ENCODE assay signal across 19 cellular contexts in the genomic region with DNA sequence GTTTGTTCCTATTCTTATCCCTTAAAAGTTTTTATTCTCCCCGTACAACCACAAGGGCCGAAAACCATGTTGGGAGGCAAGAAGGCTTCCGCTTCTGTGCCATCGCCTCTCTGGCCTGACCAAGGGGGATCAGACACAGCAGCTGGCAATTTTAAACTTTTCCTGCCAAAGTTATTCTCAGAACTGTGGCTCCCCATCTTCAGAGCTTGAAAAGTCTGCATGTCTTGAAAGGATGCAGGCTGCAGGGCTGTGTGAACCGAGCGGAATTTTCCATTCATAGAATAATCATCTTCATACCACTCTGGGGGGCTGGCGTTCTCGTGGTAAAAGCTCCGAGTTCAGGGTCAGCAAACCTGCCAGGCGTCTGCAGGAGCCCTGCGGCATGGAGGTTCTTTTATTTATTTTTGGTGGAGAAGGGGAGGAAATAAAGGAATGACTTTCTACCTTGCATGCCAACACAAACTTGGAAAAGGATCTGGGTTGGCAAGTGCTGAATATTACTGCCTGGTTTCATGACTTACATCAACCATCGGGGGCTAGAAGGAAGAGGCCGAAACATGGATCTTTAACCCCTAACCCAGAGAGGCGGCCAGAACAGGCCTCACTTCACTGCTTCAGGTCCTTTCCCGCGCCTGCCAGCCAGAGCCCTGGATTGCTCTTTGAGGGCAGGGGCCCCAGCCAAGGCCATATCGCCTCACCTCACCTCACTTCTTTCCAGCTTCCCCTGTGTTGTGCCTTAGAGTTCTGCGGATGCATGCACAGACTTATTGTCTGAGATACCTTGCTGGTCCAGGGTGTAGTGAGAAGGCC. TPM values are rescaled to one million over a fixed set of nuclear protein-coding genes. Genes with fewer than 3 reads are reported as not detected.
DNase-seq lines count a peak whose midpoint lies in the region; ATAC-seq, FAIRE-seq and TF ChIP-seq lines count a peak whose summit lies in the region.
"Had no signal": no experiment of that assay in that cellular context is flagged by ENCODE, and none has a peak within 500 bp of the region (broad histone marks: within the 10 kb centered on the region; RNA-seq: fewer than 3 reads in every experiment).

No MANE protein-coding gene starts in this region.

- H3K36me3 ChIP-seq in lung (ENCODE audit: control insufficient read depth in 2 of 2, insufficient read depth in 2 of 2, low read length in 2 of 2) (no peaks in the 10 kb centered on the region), thyroid gland (no peaks in the 10 kb centered on the region)
- H3K36me3 ChIP-seq: colonic mucosa, vagina had no signal

- no peak for FAIRE-seq in H54 (lab: Jason Lieb, UNC)
- FAIRE-seq: RCC 7860 had no signal

- H3K27ac Mint-ChIP-seq in stimulated activated naive B cell treated with anti-CD40 and anti-IgM and Interleukin-4, amounts not matched to agents 10 μg/mL and 1 μg/mL and 100 μg/mL, for 72 hours, result no peak overlapping the region
- H3K27ac Mint-ChIP-seq: activated naive CD8-positive, alpha-beta T cell; natural killer cell treated with Interleukin-12 subunit alpha and Interleukin-12 subunit beta and Interleukin-15 and Interleukin-18, amount 100 ng/mL, for 72 hours had no signal

- no peaks in the 10 kb centered on the region for H3K9me3 Mint-ChIP-seq in stimulated activated naive B cell treated with anti-CD40 and anti-IgM and Interleukin-4, amounts not matched to agents 10 μg/mL and 1 μg/mL and 100 μg/mL, for 72 hours
- H3K9me3 Mint-ChIP-seq: natural killer cell treated with Interleukin-12 subunit alpha and Interleukin-12 subunit beta and Interleukin-15 and Interleukin-18, amount 100 ng/mL, for 72 hours; T-helper 1 cell treated with Interleukin-12 subunit alpha and Interleukin-12 subunit beta and Interleukin-4 antibody, amounts not matched to agents 30 μg/mL and 1 μg/mL, for 36 hours had no signal

- H3K27me3 Mint-ChIP-seq in stimulated activated naive B cell treated with anti-CD40 and anti-IgM and Interleukin-4, amounts not matched to agents 10 μg/mL and 1 μg/mL and 100 μg/mL, for 72 hours, result peaks cover 34 to 60% of the 10 kb centered on the region in 2 donors
- H3K27me3 Mint-ChIP-seq: activated naive CD8-positive, alpha-beta T cell; natural killer cell treated with Interleukin-12 subunit alpha and Interleukin-12 subunit beta and Interleukin-15 and Interleukin-18, amount 100 ng/mL, for 72 hours had no signal

- peaks cover 0 to 3% of the 10 kb centered on the region in 2 donors for H3K36me3 Mint-ChIP-seq in stimulated activated naive B cell treated with anti-CD40 and anti-IgM and Interleukin-4, amounts not matched to agents 10 μg/mL and 1 μg/mL and 100 μg/mL, for 72 hours
- H3K36me3 Mint-ChIP-seq: activated naive CD8-positive, alpha-beta T cell; natural killer cell treated with Interleukin-12 subunit alpha and Interleukin-12 subunit beta and Interleukin-15 and Interleukin-18, amount 100 ng/mL, for 72 hours had no signal

- H3K4me1 Mint-ChIP-seq in stimulated activated naive B cell treated with anti-CD40 and anti-IgM and Interleukin-4, amounts not matched to agents 10 μg/mL and 1 μg/mL and 100 μg/mL, for 72 hours, result peaks cover 2 to 10% of the 10 kb centered on the region in 2 donors

- TF ChIP-seq CTCF in astrocyte of the cerebellum (IDR thresholded peaks at IDR 0.05; ENCODE audit: low read depth, low read length, missing control alignments), result no peak
- TF ChIP-seq CTCF in lung (IDR thresholded peaks at IDR 0.05; ENCODE audit: control extremely low read depth, extremely low read depth), result no peak
- no peak for TF ChIP-seq CTCF in thyroid gland (IDR thresholded peaks at IDR 0.05)

- ATAC-seq in lung (ENCODE audit: insufficient read depth, low FRiP score), result no peak
- ATAC-seq in GM19324 (IDR thresholded peaks at IDR 0.05; ENCODE audit: low FRiP score, unreplicated experiment), result no peak
- ATAC-seq in stimulated activated naive B cell treated with anti-CD40 and anti-IgM and Interleukin-4, amounts not matched to agents 10 μg/mL and 1 μg/mL and 100 μg/mL, for 72 hours (replicated peaks), result no peak
- ATAC-seq: natural killer cell treated with Interleukin-12 subunit alpha and Interleukin-12 subunit beta and Interleukin-15 and Interleukin-18, amount 100 ng/mL, for 72 hours; sciatic nerve had no signal

- DNase-seq in NCI-H446 treated with DMSO at 0.1 percent for 48 hours (lab: John Stamatoyannopoulos, UW) (peak; percentile 10), astrocyte of the cerebellum (ENCODE audit: low read depth) (peak; percentile 54), lung (ENCODE audit: low spot score) (no peak), thyroid gland (peak in 1 of 2 donors; percentile 40), H54 (ENCODE audit: insufficient read length, low spot score) (no peak)
- DNase-seq in stimulated activated naive B cell treated with anti-CD40 and anti-IgM and Interleukin-4, amounts not matched to agents 10 μg/mL and 1 μg/mL and 100 μg/mL, for 72 hours, result no peak
- DNase-seq: activated CD4-positive, alpha-beta T cell treated with anti-CD3 and anti-CD28 coated beads for 4 hours; activated T-cell treated with anti-CD3 and anti-CD28 coated beads, Interleukin-2, amount 50 U/mL, for 1 hour; colonic mucosa; NCI-H2081; stimulated activated CD4-positive, alpha-beta T cell treated with anti-CD3 and anti-CD28 coated beads, Interleukin-2, amount 100 ng/mL, for 48 hours; stimulated activated CD8-positive, alpha-beta memory T cell treated with anti-CD3 and anti-CD28 coated beads, Interleukin-4, amount 100 ng/mL, for 48 hours had no signal

- H3K4me3 ChIP-seq in astrocyte of the cerebellum (ENCODE audit: low read depth, low read length) (no peak overlapping the region), lung (no peak overlapping the region), thyroid gland (replicated peaks in 1 of 3) (no peak overlapping the region)
- H3K4me3 ChIP-seq: colonic mucosa, vagina had no signal

- H3K9me3 ChIP-seq in lung (ENCODE audit: control insufficient read depth in 2 of 2, insufficient read depth in 1 of 2, low read length in 1 of 2), result peaks cover 0 to 2% of the 10 kb centered on the region in 2 donors
- H3K9me3 ChIP-seq in thyroid gland, result no peaks in the 10 kb centered on the region
- H3K9me3 ChIP-seq: colonic mucosa, vagina had no signal

- peak overlapping the region; percentile 81 to 86 for H3K27ac ChIP-seq in lung (ENCODE audit: low read depth in 1 of 2, low read length in 1 of 2)
- peak overlapping the region; percentile 79 to 99 (median 94) for H3K27ac ChIP-seq in thyroid gland
- H3K27ac ChIP-seq: colonic mucosa, vagina had no signal

- TF ChIP-seq POLR2A in thyroid gland (IDR thresholded peaks at IDR 0.05) (no peak), H54 (IDR thresholded peaks at IDR 0.05; ENCODE audit: low read depth, low read length) (no peak)

- no peaks in the 10 kb centered on the region for H3K27me3 ChIP-seq in lung (ENCODE audit: control insufficient read depth, insufficient read depth)
- no peaks in the 10 kb centered on the region for H3K27me3 ChIP-seq in thyroid gland
- H3K27me3 ChIP-seq: colonic mucosa, vagina had no signal

- no peak overlapping the region for H3K4me3 Mint-ChIP-seq in stimulated activated naive B cell treated with anti-CD40 and anti-IgM and Interleukin-4, amounts not matched to agents 10 μg/mL and 1 μg/mL and 100 μg/mL, for 72 hours
- H3K4me3 Mint-ChIP-seq: activated naive CD8-positive, alpha-beta T cell; natural killer cell treated with Interleukin-12 subunit alpha and Interleukin-12 subunit beta and Interleukin-15 and Interleukin-18, amount 100 ng/mL, for 72 hours; T-helper 1 cell treated with Interleukin-12 subunit alpha and Interleukin-12 subunit beta and Interleukin-4 antibody, amounts not matched to agents 30 μg/mL and 1 μg/mL, for 36 hours had no signal

- in situ Hi-C loops in astrocyte of the cerebellum (cut with HindIII; ENCODE audit: low sequenced_read_pairs), result no loop called here

- 76 to 91% methylated on average over 18 of the region's 18 CpGs for WGBS in lung, 2 donors
- WGBS in thyroid gland, 2 donors, result 51 to 64% methylated on average over 18 of the region's 18 CpGs

- intact Hi-C loops in thyroid gland (cut with DNase I), result no loop called here

- H3K4me1 ChIP-seq in lung (ENCODE audit: control insufficient read depth in 2 of 2, insufficient read depth in 2 of 2, low read length in 2 of 2), result peaks cover 0 to 9% of the 10 kb centered on the region in 2 donors
- H3K4me1 ChIP-seq in thyroid gland, result peaks cover 27 to 41% of the 10 kb centered on the region in 2 donors

RNA-seq across cellular contexts. Expression of a gene that starts 3.0 kb away (rescaled TPM):
- total RNA-seq in lung (under 1 TPM; 0.74 to 0.91 TPM), thyroid gland (10 to 100 TPM; 16.5 to 25.0 (median 20.4) TPM)
- 1 to 10 TPM in 1 of 2 donors, under 1 TPM in 1; 0.73 to 1.4 TPM for polyA plus RNA-seq in lung
- total RNA-seq: vagina had no signal

RNA-seq across cellular contexts. Expression of a gene that starts 54.1 kb away (rescaled TPM):
- total RNA-seq in lung (100 to 1,000 TPM; 101 TPM), thyroid gland (100 to 1,000 TPM in 2 of 4 donors, 10 to 100 TPM in 2; 85.6 to 113 (median 102) TPM)
- polyA plus RNA-seq in lung, result 10 to 100 TPM; 37.1 to 60.4 TPM

Comparison
In these comparisons a context has a peak if more than half of its experiments do, and no peak if none do; other contexts are left out.
1. DNase-seq: peak in NCI-H446 treated with DMSO at 0.1 percent for 48 hours (single experiment) and astrocyte of the cerebellum (single experiment); none in lung (single experiment), stimulated activated naive B cell treated with anti-CD40 and anti-IgM and Interleukin-4, amounts not matched to agents 10 μg/mL and 1 μg/mL and 100 μg/mL, for 72 hours (single experiment) and H54 (single experiment).
2. RNA of a gene that starts 3.0 kb away (total RNA-seq): 16.5 to 25.0 TPM in thyroid gland; 0.74 to 0.91 TPM in lung; every median in the first group is over 4 times any median in the second.